ENCODE assay signal across 8 cellular contexts in the genomic region with DNA sequence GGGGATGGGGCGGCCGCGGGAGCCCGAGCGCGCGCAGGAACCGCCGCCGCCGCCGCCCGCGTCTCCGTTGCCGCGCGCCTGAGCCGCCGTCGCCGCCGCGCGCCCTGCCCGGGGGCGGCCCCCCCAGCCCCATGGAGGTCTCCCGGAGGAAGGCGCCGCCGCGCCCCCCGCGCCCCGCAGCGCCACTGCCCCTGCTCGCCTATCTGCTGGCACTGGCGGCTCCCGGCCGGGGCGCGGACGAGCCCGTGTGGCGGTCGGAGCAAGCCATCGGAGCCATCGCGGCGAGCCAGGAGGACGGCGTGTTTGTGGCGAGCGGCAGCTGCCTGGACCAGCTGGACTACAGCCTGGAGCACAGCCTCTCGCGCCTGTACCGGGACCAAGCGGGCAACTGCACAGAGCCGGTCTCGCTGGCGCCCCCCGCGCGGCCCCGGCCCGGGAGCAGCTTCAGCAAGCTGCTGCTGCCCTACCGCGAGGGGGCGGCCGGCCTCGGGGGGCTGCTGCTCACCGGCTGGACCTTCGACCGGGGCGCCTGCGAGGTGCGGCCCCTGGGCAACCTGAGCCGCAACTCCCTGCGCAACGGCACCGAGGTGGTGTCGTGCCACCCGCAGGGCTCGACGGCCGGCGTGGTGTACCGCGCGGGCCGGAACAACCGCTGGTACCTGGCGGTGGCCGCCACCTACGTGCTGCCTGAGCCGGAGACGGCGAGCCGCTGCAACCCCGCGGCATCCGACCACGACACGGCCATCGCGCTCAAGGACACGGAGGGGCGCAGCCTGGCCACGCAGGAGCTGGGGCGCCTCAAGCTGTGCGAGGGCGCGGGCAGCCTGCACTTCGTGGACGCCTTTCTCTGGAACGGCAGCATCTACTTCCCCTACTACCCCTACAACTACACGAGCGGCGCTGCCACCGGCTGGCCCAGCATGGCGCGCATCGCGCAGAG. TPM values are rescaled to one million over a fixed set of nuclear protein-coding genes. Genes with fewer than 3 reads are reported as not detected.
DNase-seq lines count a peak whose midpoint lies in the region; ATAC-seq and TF ChIP-seq lines count a peak whose summit lies in the region.

No MANE protein-coding gene starts in this region.

- POLR2A ChIA-PET in RWPE1 (lab: Yijun Ruan, JAX; ENCODE audit: low non-redundant PET) = no interaction called here

- no peaks in the 10 kb centered on the region for H3K27me3 Mint-ChIP-seq in activated naive CD8-positive, alpha-beta T cell

- peak; percentile 25 for ATAC-seq in GM18861 (IDR thresholded peaks at IDR 0.05; ENCODE audit: unreplicated experiment)
- peak; percentile 28 for ATAC-seq in HG03064 (IDR thresholded peaks at IDR 0.05; ENCODE audit: low read depth, unreplicated experiment)
- ATAC-seq in left ventricle myocardium superior = peak; percentile 60
- ATAC-seq in sciatic nerve = peak; percentile 19

- peaks cover 34% of the 10 kb centered on the region for H3K4me1 Mint-ChIP-seq in activated naive CD8-positive, alpha-beta T cell (ENCODE audit: low read depth)

- TF ChIP-seq CTCF in AG10803 (conservative IDR thresholded peaks at IDR 0.05; ENCODE audit: low read length) (no peak), RWPE1 (conservative IDR thresholded peaks at IDR 0.05; ENCODE audit: low read depth) (no peak)

- H3K27ac Mint-ChIP-seq in activated naive CD8-positive, alpha-beta T cell = no peak overlapping the region

- H3K36me3 Mint-ChIP-seq in activated naive CD8-positive, alpha-beta T cell = no peaks in the 10 kb centered on the region

- no peak overlapping the region for H3K27ac ChIP-seq in RWPE1

- peak overlapping the region; percentile 74 for H3K4me3 Mint-ChIP-seq in activated naive CD8-positive, alpha-beta T cell

- CTCF ChIA-PET in RWPE1 (lab: Yijun Ruan, JAX) = interaction anchor here (0.7 to 1.0 kb wide), 2 partner anchors 17 to 138 kb away, joined by 3 read pairs; no protein-coding TSS in a partner anchor

- peak; percentile 40 for DNase-seq in AG10803 (ENCODE audit: low read depth)
- peak; percentile 76 for DNase-seq in OCI-M1 (lab: John Stamatoyannopoulos, UW)
- peak; percentile 61 for DNase-seq in left ventricle myocardium superior
- peak; percentile 67 for DNase-seq in sciatic nerve (ENCODE audit: low spot score)
- no peak for DNase-seq in RWPE1 (ENCODE audit: low spot score)

- H3K4me3 ChIP-seq in AG10803 (ENCODE audit: low read length) = peak overlapping the region; percentile 45

- H3K9me3 Mint-ChIP-seq in activated naive CD8-positive, alpha-beta T cell (ENCODE audit: low read depth) = no peaks in the 10 kb centered on the region

- intact Hi-C loops in left ventricle myocardium superior (cut with micrococcal nuclease) (no loop called here), sciatic nerve (cut with DNase I) (no loop called here)

RNA-seq across cellular contexts. Expression of a gene that starts 0.7 kb away (rescaled TPM):
- 4.4 TPM for total RNA-seq in left ventricle myocardium superior
- 22.8 TPM for total RNA-seq in sciatic nerve
